Comparison of ENCODE assay signal across 17 cellular contexts in the genomic region with DNA sequence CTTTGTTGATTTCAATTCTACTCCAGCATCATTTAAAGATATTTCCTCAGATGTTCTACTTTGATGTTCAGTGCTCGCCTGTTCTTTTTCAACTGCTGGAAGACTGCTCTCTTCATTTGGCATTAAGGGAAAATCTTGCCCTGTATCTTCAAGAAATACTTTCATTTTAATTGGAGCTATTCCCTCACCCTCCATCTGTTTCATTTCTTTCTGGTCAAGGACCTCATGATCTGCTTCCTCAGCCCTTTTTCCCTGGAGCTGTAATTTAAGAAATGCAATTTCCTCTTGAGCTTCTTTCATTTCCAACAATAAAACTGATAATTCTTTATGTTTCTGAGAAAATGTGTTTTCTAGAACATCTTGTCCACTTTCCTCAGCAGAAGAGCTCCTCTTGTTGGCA.
"Had no signal": no experiment of that assay in that cellular context is flagged by ENCODE, and none has a peak within 500 bp of the region (broad histone marks: within the 10 kb centered on the region; RNA-seq: fewer than 3 reads in every experiment).

No MANE protein-coding gene starts in this region.

- H3K9me3 ChIP-seq: colonic mucosa, left lung, psoas muscle, sigmoid colon, suprapubic skin had no signal

- H3K27me3 ChIP-seq: cardiac muscle cell, colonic mucosa, left lung, sigmoid colon, suprapubic skin had no signal

- H3K4me3 ChIP-seq: cardiac muscle cell, colonic mucosa, left lung, psoas muscle, sigmoid colon, skin epidermis, suprapubic skin had no signal

- H3K4me1 ChIP-seq: colonic mucosa, left lung, sigmoid colon, suprapubic skin had no signal

- H3K27ac ChIP-seq: colonic mucosa, psoas muscle, sigmoid colon, skin epidermis, suprapubic skin had no signal

- ATAC-seq: left lung, psoas muscle had no signal

- DNase-seq: colonic mucosa; dermis blood vessel endothelial cell; effector CD4-positive, alpha-beta T cell; immature natural killer cell; left lung; mesendoderm; naive B cell; nephron progenitor cell; psoas muscle; retina; stimulated activated CD4-positive, alpha-beta T cell treated with anti-CD3 and anti-CD28 coated beads, Interleukin-12 subunit alpha, Interleukin-12 subunit beta, amount 100 ng/mL, for 4 hours; stimulated activated naive CD4-positive, alpha-beta T cell treated with Interleukin-2 at 50 U/mL for 16 hours; trophoblast cell had no signal
